35 cellular contexts compared by ENCODE assay signal in genomic region chr22:42108848-42109247, GRCh38.
"Had no signal": no experiment of that assay in that cellular context is flagged by ENCODE, and none has a peak within 500 bp of the region (broad histone marks: within the 10 kb centered on the region; RNA-seq: fewer than 3 reads in every experiment).

No MANE protein-coding gene starts in this region.

- DNase-seq: activated B cell treated with CpG ODN at 0.5 μM for 24 hours; activated CD4-positive, alpha-beta T cell treated with anti-CD3 and anti-CD28 coated beads for 48 hours; activated CD4-positive, alpha-beta T cell treated with anti-CD3 and anti-CD28 coated beads, Interleukin-2, amount 50 U/mL, for 1 hour; activated CD4-positive, alpha-beta T cell treated with anti-CD3 and anti-CD28 coated beads, Interleukin-2, amount 50 U/mL, for 48 hours; activated CD8-positive, alpha-beta memory T cell treated with anti-CD3 and anti-CD28 coated beads, Interleukin-2, amount 10 ng/mL, durations not matched to agents 7 days and 5 days; activated CD8-positive, alpha-beta memory T cell treated with anti-CD3 and anti-CD28 coated beads, Interleukin-2, amount 50 U/mL, for 4 hours; activated CD8-positive, alpha-beta T cell treated with anti-CD3 and anti-CD28 coated beads, Interleukin-2, amount 10 ng/mL, durations not matched to agents 7 days and 5 days; activated effector memory CD4-positive, alpha-beta T cell treated with anti-CD3 and anti-CD28 coated beads, Interleukin-2, amount 50 U/mL, for 16 hours; activated naive CD4-positive, alpha-beta T cell treated with anti-CD3 and anti-CD28 coated beads for 36 hours; activated naive CD8-positive, alpha-beta T cell treated with anti-CD3 and anti-CD28 coated beads for 36 hours; activated naive CD8-positive, alpha-beta T cell treated with anti-CD3 and anti-CD28 coated beads, Interleukin-2, amount 50 U/mL, for 24 hours; activated T-cell treated with anti-CD3 and anti-CD28 coated beads, Interleukin-2, amount 50 U/mL, for 1 hour; activated T-cell treated with anti-CD3 and anti-CD28 coated beads, Interleukin-2, amount 50 U/mL, for 48 hours; adrenal gland; amygdala; aorta; body of pancreas; caudate nucleus; cortex of kidney; dermis blood vessel endothelial cell; effector CD8-positive, alpha-beta T cell; esophagus squamous epithelium; foreskin melanocyte; T-helper 2 cell had no signal

- ATAC-seq: activated CD4-positive, CD25-positive, alpha-beta regulatory T cell treated with anti-CD3 and anti-CD28 coated beads, Interleukin-2, amount 50 U/mL, for 24 hours; activated CD8-positive, alpha-beta memory T cell treated with anti-CD3 and anti-CD28 coated beads, Interleukin-2, amount 10 ng/mL, durations not matched to agents 7 days and 5 days; activated CD8-positive, alpha-beta T cell treated with anti-CD3 and anti-CD28 coated beads, Interleukin-2, amount 10 ng/mL, durations not matched to agents 7 days and 5 days; activated naive CD8-positive, alpha-beta T cell treated with anti-CD3 and anti-CD28 coated beads, Interleukin-2, amount 50 U/mL, for 24 hours; body of pancreas; gastroesophageal sphincter had no signal

- H3K4me3 ChIP-seq: adrenal gland, body of pancreas, esophagus squamous epithelium, gastroesophageal sphincter had no signal

- H3K36me3 ChIP-seq: adrenal gland had no signal

- H3K4me1 ChIP-seq: adrenal gland, body of pancreas, esophagus squamous epithelium, gastroesophageal sphincter had no signal

- H3K27ac Mint-ChIP-seq: activated B cell treated with CpG ODN at 0.5 μM for 24 hours; activated CD8-positive, alpha-beta memory T cell treated with anti-CD3 and anti-CD28 coated beads, Interleukin-2, amount 10 ng/mL, durations not matched to agents 7 days and 5 days; activated CD8-positive, alpha-beta T cell treated with anti-CD3 and anti-CD28 coated beads, Interleukin-2, amount 10 ng/mL, durations not matched to agents 7 days and 5 days; activated naive CD4-positive, alpha-beta T cell treated with anti-CD3 and anti-CD28 coated beads for 36 hours; activated naive CD4-positive, alpha-beta T cell treated with anti-CD3 and anti-CD28 coated beads, Interleukin-2, amount 50 U/mL, for 24 hours; activated naive CD8-positive, alpha-beta T cell treated with anti-CD3 and anti-CD28 coated beads for 36 hours; activated naive CD8-positive, alpha-beta T cell treated with anti-CD3 and anti-CD28 coated beads, Interleukin-2, amount 50 U/mL, for 24 hours; activated T-helper 1 cell treated with anti-CD3 and anti-CD28 coated beads, Interleukin-12 subunit alpha, Interleukin-12 subunit beta, Interleukin-2, Interleukin-4 antibody, amounts not matched to agents 30 ng/mL and 10 ng/mL and 1 ng/mL, durations not matched to agents 14 hours and 24 hours and 36 hours; activated T-helper 2 cell treated with anti-CD3 and anti-CD28 coated beads, Interferon-gamma antibody, Interleukin-2, Interleukin-4, amounts not matched to agents 10 μg/mL and 5 μg/mL and 100 μg/mL, durations not matched to agents 14 hours and 24 hours and 36 hours had no signal

- H3K9me3 Mint-ChIP-seq: activated naive CD4-positive, alpha-beta T cell treated with anti-CD3 and anti-CD28 coated beads, Interleukin-2, amount 50 U/mL, for 24 hours had no signal

- H3K4me3 Mint-ChIP-seq: activated B cell treated with CpG ODN at 0.5 μM for 24 hours; activated CD8-positive, alpha-beta memory T cell treated with anti-CD3 and anti-CD28 coated beads, Interleukin-2, amount 10 ng/mL, durations not matched to agents 7 days and 5 days; activated CD8-positive, alpha-beta T cell treated with anti-CD3 and anti-CD28 coated beads, Interleukin-2, amount 10 ng/mL, durations not matched to agents 7 days and 5 days; activated naive CD4-positive, alpha-beta T cell treated with anti-CD3 and anti-CD28 coated beads for 36 hours; activated naive CD4-positive, alpha-beta T cell treated with anti-CD3 and anti-CD28 coated beads, Interleukin-2, amount 50 U/mL, for 24 hours; activated naive CD8-positive, alpha-beta T cell treated with anti-CD3 and anti-CD28 coated beads for 36 hours; activated naive CD8-positive, alpha-beta T cell treated with anti-CD3 and anti-CD28 coated beads, Interleukin-2, amount 50 U/mL, for 24 hours; activated T-helper 1 cell treated with anti-CD3 and anti-CD28 coated beads, Interleukin-12 subunit alpha, Interleukin-12 subunit beta, Interleukin-2, Interleukin-4 antibody, amounts not matched to agents 30 ng/mL and 10 ng/mL and 1 ng/mL, durations not matched to agents 14 hours and 24 hours and 36 hours had no signal

- H3K27me3 ChIP-seq: adrenal gland, body of pancreas, esophagus squamous epithelium, gastroesophageal sphincter had no signal

- H3K4me1 Mint-ChIP-seq: activated B cell treated with CpG ODN at 0.5 μM for 24 hours; activated CD8-positive, alpha-beta memory T cell treated with anti-CD3 and anti-CD28 coated beads, Interleukin-2, amount 10 ng/mL, durations not matched to agents 7 days and 5 days; activated naive CD4-positive, alpha-beta T cell treated with anti-CD3 and anti-CD28 coated beads, Interleukin-2, amount 50 U/mL, for 24 hours; activated naive CD8-positive, alpha-beta T cell treated with anti-CD3 and anti-CD28 coated beads for 36 hours; activated naive CD8-positive, alpha-beta T cell treated with anti-CD3 and anti-CD28 coated beads, Interleukin-2, amount 50 U/mL, for 24 hours had no signal

- H3K27me3 Mint-ChIP-seq: activated B cell treated with CpG ODN at 0.5 μM for 24 hours; activated CD8-positive, alpha-beta memory T cell treated with anti-CD3 and anti-CD28 coated beads, Interleukin-2, amount 10 ng/mL, durations not matched to agents 7 days and 5 days; activated naive CD4-positive, alpha-beta T cell treated with anti-CD3 and anti-CD28 coated beads, Interleukin-2, amount 50 U/mL, for 24 hours; activated naive CD8-positive, alpha-beta T cell treated with anti-CD3 and anti-CD28 coated beads for 36 hours; activated naive CD8-positive, alpha-beta T cell treated with anti-CD3 and anti-CD28 coated beads, Interleukin-2, amount 50 U/mL, for 24 hours had no signal

- H3K27ac ChIP-seq: adrenal gland, body of pancreas, epithelial cell of prostate, esophagus squamous epithelium, gastroesophageal sphincter, VCaP had no signal

- FAIRE-seq: colon, endometrium, endothelial cell of umbilical vein, TTC549 had no signal
